Comparison of ENCODE assay signal across 19 cellular contexts in the genomic region with DNA sequence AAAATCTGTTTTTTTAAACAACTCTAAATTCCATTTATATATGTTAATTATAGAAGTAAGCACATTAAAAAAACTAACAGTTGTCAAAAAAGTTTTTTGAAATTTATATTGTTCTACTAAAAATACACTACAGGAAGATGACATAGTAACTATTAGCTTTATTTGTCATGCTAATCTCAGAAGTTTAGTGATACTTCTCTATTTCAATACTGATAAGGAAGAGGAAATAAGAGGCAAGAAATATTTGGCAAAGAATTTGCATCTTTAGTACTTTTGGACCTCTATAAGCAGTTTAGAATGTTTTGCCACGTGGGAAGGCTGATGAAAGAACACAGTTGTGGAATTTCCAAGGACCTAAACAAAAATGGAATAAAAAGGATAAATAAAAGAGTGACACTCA. TPM values are rescaled to one million over a fixed set of nuclear protein-coding genes. Genes with fewer than 3 reads are reported as not detected.
DNase-seq lines count a peak whose midpoint lies in the region; ATAC-seq and TF ChIP-seq lines count a peak whose summit lies in the region.
"Had no signal": no experiment of that assay in that cellular context is flagged by ENCODE, and none has a peak within 500 bp of the region (broad histone marks: within the 10 kb centered on the region; RNA-seq: fewer than 3 reads in every experiment).

No MANE protein-coding gene starts in this region.

- no TSS peak for BruUV-seq in PC-3 (replicated peaks; lab: Mats Ljungman, UMichigan)

- TF ChIP-seq EP300 in transverse colon (IDR thresholded peaks at IDR 0.05; ENCODE audit: low read depth), result no peak

- 52 to 75% methylated on average over 1 of the region's 1 CpG for WGBS in transverse colon (ENCODE audit: low coverage in 1 of 2), 2 donors
- WGBS in hepatocyte (ENCODE audit: low lambda C conversion rate, missing lambda C conversion rate), result 79% methylated on average over 1 of the region's 1 CpG

- peaks cover 15% of the 10 kb centered on the region for H3K9me3 Mint-ChIP-seq in activated B cell treated with CpG ODN at 0.5 μM for 24 hours
- peaks cover 14% of the 10 kb centered on the region for H3K9me3 Mint-ChIP-seq in memory B cell

- intact Hi-C loops in left ventricle myocardium inferior (cut with micrococcal nuclease), result no loop called here
- intact Hi-C loops in activated B cell treated with CpG ODN at 0.5 μM for 24 hours (cut with micrococcal nuclease), result loop anchor here (1.0 kb wide), 1 partner anchor 12 kb away; no protein-coding TSS in a partner anchor
- intact Hi-C loops in transverse colon (cut with DNase I; ENCODE audit: low total_unique reads), result no loop called here
- intact Hi-C loops in PC-3 (cut with micrococcal nuclease), result no loop called here

- H3K4me2 ChIP-seq in PC-3 (ENCODE audit: low read length) (no peak overlapping the region), hepatocyte (no peak overlapping the region)

- peak; percentile 37 for ATAC-seq in activated B cell treated with CpG ODN at 0.5 μM for 24 hours (ENCODE audit: low read depth)
- ATAC-seq in memory B cell (ENCODE audit: low read depth), result peak; percentile 70
- no peak for ATAC-seq in GM21576 (IDR thresholded peaks at IDR 0.05; ENCODE audit: unreplicated experiment)
- no peak for ATAC-seq in PC-3
- ATAC-seq: HepG2 had no signal

- H3K79me2 ChIP-seq in PC-3 (ENCODE audit: low read length) (peaks cover 24% of the 10 kb centered on the region), hepatocyte (peaks cover 61% of the 10 kb centered on the region)

- H3K27me3 Mint-ChIP-seq in activated B cell treated with CpG ODN at 0.5 μM for 24 hours, result no peaks in the 10 kb centered on the region
- H3K27me3 Mint-ChIP-seq in memory B cell, result no peaks in the 10 kb centered on the region
- H3K27me3 Mint-ChIP-seq: CD4-positive, alpha-beta T cell had no signal

- no peaks in the 10 kb centered on the region for H3F3A ChIP-seq in PC-3 (ENCODE audit: low read length, unreplicated experiment)

- H3K36me3 Mint-ChIP-seq in activated B cell treated with CpG ODN at 0.5 μM for 24 hours (ENCODE audit: low read depth) (peaks cover 81% of the 10 kb centered on the region), memory B cell (peaks cover 51% of the 10 kb centered on the region)

- peaks cover 60% of the 10 kb centered on the region for H3K4me1 Mint-ChIP-seq in activated B cell treated with CpG ODN at 0.5 μM for 24 hours
- peaks cover 26% of the 10 kb centered on the region for H3K4me1 Mint-ChIP-seq in memory B cell

- H3K4me3 Mint-ChIP-seq in activated B cell treated with CpG ODN at 0.5 μM for 24 hours (no peak overlapping the region), memory B cell (no peak overlapping the region)
- H3K4me3 Mint-ChIP-seq: CD4-positive, alpha-beta T cell had no signal

- in situ Hi-C loops in transverse colon (cut with MboI; ENCODE audit: low pct_ligation_motif_present in 1 of 4, low pct_unique_long_range_greater_than_20kb in 1 of 4, low sequenced_read_pairs in 3 of 4), result no loop called here

- H3K4me1 ChIP-seq in left ventricle myocardium inferior (peaks cover 93% of the 10 kb centered on the region), right atrium auricular region (peaks cover 0 to 70% of the 10 kb centered on the region in 2 donors), transverse colon (peaks cover 0 to 18% (median 13%) of the 10 kb centered on the region in 4 donors), PC-3 (ENCODE audit: insufficient read depth, low read length) (no peaks in the 10 kb centered on the region), hepatocyte (ENCODE audit: insufficient read depth) (no peaks in the 10 kb centered on the region)

- TF ChIP-seq POLR2A in transverse colon (IDR thresholded peaks at IDR 0.05), result no peak

- H3K9me2 ChIP-seq in PC-3 (replicated peaks; ENCODE audit: low read length) (no peaks in the 10 kb centered on the region), hepatocyte (replicated peaks; ENCODE audit: insufficient read depth) (no peaks in the 10 kb centered on the region)

- H2AFZ ChIP-seq in PC-3 (ENCODE audit: low read length) (no peak overlapping the region), hepatocyte (no peak overlapping the region)

- H3K9ac ChIP-seq in PC-3 (ENCODE audit: low read length), result no peak overlapping the region

- peak overlapping the region; percentile 63 for H3K27ac Mint-ChIP-seq in activated B cell treated with CpG ODN at 0.5 μM for 24 hours
- H3K27ac Mint-ChIP-seq in memory B cell, result peak overlapping the region; percentile 39
- H3K27ac Mint-ChIP-seq: CD4-positive, alpha-beta T cell had no signal

- peak overlapping the region; percentile 28 for H3K27ac ChIP-seq in left ventricle myocardium inferior (replicated peaks)
- peak overlapping the region in 1 of 2 donors; percentile 26 for H3K27ac ChIP-seq in right atrium auricular region
- H3K27ac ChIP-seq in transverse colon, result no peak overlapping the region
- no peak overlapping the region for H3K27ac ChIP-seq in PC-3 (ENCODE audit: low read length)
- H3K27ac ChIP-seq in hepatocyte, result no peak overlapping the region
- H3K27ac ChIP-seq: 22Rv1 had no signal

- no peaks in the 10 kb centered on the region for H4K20me1 ChIP-seq in PC-3 (ENCODE audit: low read length)
- peaks cover 24% of the 10 kb centered on the region for H4K20me1 ChIP-seq in hepatocyte (ENCODE audit: insufficient read depth, poor library complexity, severe bottlenecking)

- peaks cover 8% of the 10 kb centered on the region for H3K9me3 ChIP-seq in left ventricle myocardium inferior (replicated peaks)
- H3K9me3 ChIP-seq in right atrium auricular region, result no peaks in the 10 kb centered on the region
- H3K9me3 ChIP-seq in transverse colon, result no peaks in the 10 kb centered on the region
- H3K9me3 ChIP-seq in PC-3 (ENCODE audit: low read length), result no peaks in the 10 kb centered on the region
- no peaks in the 10 kb centered on the region for H3K9me3 ChIP-seq in hepatocyte (ENCODE audit: low read depth)

- CTCF ChIA-PET in activated B cell treated with CpG ODN at 0.5 μM for 24 hours (lab: Charles Lee) (interaction anchor here (1.0 kb wide), 1 partner anchor 112 kb away, joined by 5 read pairs; no protein-coding TSS in a partner anchor), PC-3 (lab: Charles Lee) (no interaction called here)

- POLR2A ChIA-PET in activated B cell treated with CpG ODN at 0.5 μM for 24 hours (lab: Charles Lee), result interaction anchor here (0.8 to 1.0 kb wide), 3 partner anchors 11 to 112 kb away, joined by 3 read pairs; no protein-coding TSS in a partner anchor
- POLR2A ChIA-PET in PC-3 (lab: Charles Lee; ENCODE audit: unreplicated experiment), result no interaction called here

- H3K4me3 ChIP-seq in left ventricle myocardium inferior, result no peak overlapping the region
- H3K4me3 ChIP-seq in right atrium auricular region, result no peak overlapping the region
- no peak overlapping the region for H3K4me3 ChIP-seq in transverse colon
- no peak overlapping the region for H3K4me3 ChIP-seq in PC-3 (ENCODE audit: low read length)
- no peak overlapping the region for H3K4me3 ChIP-seq in hepatocyte

- no peak for TF ChIP-seq CTCF in left ventricle myocardium inferior (IDR thresholded peaks at IDR 0.05; ENCODE audit: borderline replicate concordance)
- TF ChIP-seq CTCF in right atrium auricular region (IDR thresholded peaks at IDR 0.05), result no peak
- TF ChIP-seq CTCF in activated B cell treated with CpG ODN at 0.5 μM for 24 hours (IDR thresholded peaks at IDR 0.05), result no peak
- no peak for TF ChIP-seq CTCF in transverse colon (IDR thresholded peaks at IDR 0.05)
- TF ChIP-seq CTCF in PC-3 (conservative IDR thresholded peaks at IDR 0.05; ENCODE audit: low read depth, low read length), result no peak
- TF ChIP-seq CTCF in hepatocyte (IDR thresholded peaks at IDR 0.05; ENCODE audit: poor library complexity), result no peak

- H3K36me3 ChIP-seq in left ventricle myocardium inferior (peaks cover 72% of the 10 kb centered on the region), right atrium auricular region (peaks cover 46% of the 10 kb centered on the region), transverse colon (peaks cover 0 to 48% (median 19%) of the 10 kb centered on the region in 4 donors), PC-3 (ENCODE audit: low read depth, low read length) (peaks cover 26% of the 10 kb centered on the region), hepatocyte (replicated peaks; ENCODE audit: insufficient read depth, low read depth) (no peaks in the 10 kb centered on the region)

- DNase-seq in left ventricle myocardium inferior (no peak), right atrium auricular region (ENCODE audit: low spot score) (no peak), activated B cell treated with CpG ODN at 0.5 μM for 24 hours (no peak), memory B cell (ENCODE audit: low spot score in 2 of 2) (no peak), transverse colon (no peak), PC-3 (no peak), hepatocyte (ENCODE audit: low spot score) (no peak)
- DNase-seq: Caco-2; CD4-positive, alpha-beta T cell; KG1; MV-4-11; NCI-H187 treated with DMSO at 0.1 percent for 48 hours; NCI-H2227 treated with DMSO at 0.1 percent for 48 hours; NCI-H510A treated with DMSO at 0.1 percent for 48 hours; NCI-H774 had no signal

- H3K27me3 ChIP-seq in left ventricle myocardium inferior (ENCODE audit: low read depth) (no peaks in the 10 kb centered on the region), right atrium auricular region (no peaks in the 10 kb centered on the region), transverse colon (no peaks in the 10 kb centered on the region), PC-3 (ENCODE audit: low read length) (no peaks in the 10 kb centered on the region), hepatocyte (no peaks in the 10 kb centered on the region)

RNA-seq across cellular contexts. Expression of a gene that starts 12.6 kb away (rescaled TPM):
- 97.6 TPM for total RNA-seq in left ventricle myocardium inferior
- 100 to 1,000 TPM; 111 to 143 TPM for total RNA-seq in right atrium auricular region
- total RNA-seq in activated B cell treated with CpG ODN at 0.5 μM for 24 hours, result 60.5 and 65.6 TPM in 2 replicates
- 100 to 1,000 TPM in 2 of 4 donors, 10 to 100 TPM in 1, 1 to 10 TPM in 1; 7.0 to 116 (median 86.8) TPM for total RNA-seq in transverse colon
- 15.8 and 24.6 TPM in 2 replicates for total RNA-seq in PC-3 (2014; rRNA removed)
- 123 and 127 TPM in 2 replicates for total RNA-seq in hepatocyte
- 78.8 and 83.6 TPM in 2 replicates for polyA plus RNA-seq in hepatocyte

RNA-seq across cellular contexts. Expression of a gene that starts 33.1 kb away (rescaled TPM):
- total RNA-seq in left ventricle myocardium inferior (not detected), right atrium auricular region (not detected), activated B cell treated with CpG ODN at 0.5 μM for 24 hours (not detected in 2 replicates), transverse colon (under 1 TPM in 1 of 4 donors, not detected in 3; 0.16 TPM), PC-3 (2014; rRNA removed) (not detected in 2 replicates), hepatocyte (not detected in 2 replicates)
- polyA plus RNA-seq in hepatocyte, result not detected in 2 replicates
- total RNA-seq: Caco-2; CD4-positive, alpha-beta T cell; HepG2 had no signal
- polyA plus RNA-seq: AG04450, HepG2 had no signal

Comparison
In these comparisons a context has a peak if more than half of its experiments do, and no peak if none do; other contexts are left out.
1. ATAC-seq: peak in activated B cell treated with CpG ODN at 0.5 μM for 24 hours (single experiment) and memory B cell (single experiment); none in GM21576 (single experiment) and PC-3 (single experiment).